In genomic region chr3:180018588-180018987, GRCh38 we compare ENCODE assay signal across 17 cellular contexts.
A peak's percentile ranks its signal among the peaks of the same experiment; 100 is the strongest.
DNase-seq lines count a peak whose midpoint lies in the region; ATAC-seq lines count a peak whose summit lies in the region.
"Had no signal": no experiment of that assay in that cellular context is flagged by ENCODE, and none has a peak within 500 bp of the region (broad histone marks: within the 10 kb centered on the region; RNA-seq: fewer than 3 reads in every experiment).

No MANE protein-coding gene starts in this region.

- DNase-seq in DMS 273 (lab: John Stamatoyannopoulos, UW; ENCODE audit: unreplicated experiment) (peak; percentile 16), DMS 273 treated with DMSO at 0.1 percent for 48 hours (lab: John Stamatoyannopoulos, UW) (no peak), superior temporal gyrus (ENCODE audit: extremely low spot score) (peak; percentile 84), DMS114 treated with DMSO at 0.1 percent for 48 hours (lab: John Stamatoyannopoulos, UW; ENCODE audit: unreplicated experiment) (no peak), ACHN (no peak), SW480 (ENCODE audit: low spot score) (no peak)
- DNase-seq: activated CD4-positive, alpha-beta T cell treated with anti-CD3 and anti-CD28 coated beads, Interleukin-2, amount 50 U/mL, for 48 hours; DMS53; foreskin melanocyte; left ventricle myocardium inferior; NCI-H1436; stimulated activated naive B cell treated with anti-CD40 and anti-IgM and Interleukin-4, amounts not matched to agents 10 μg/mL and 1 μg/mL and 100 μg/mL, for 72 hours; SW 1271 had no signal

- peak overlapping the region; percentile 47 for H3K27ac ChIP-seq in angular gyrus (ENCODE audit: low read depth, low read length)
- H3K27ac ChIP-seq: 22Rv1, left ventricle myocardium inferior had no signal

- in situ Hi-C loops in ACHN (cut with HindIII; ENCODE audit: low pct_ligation_motif_present, low pct_unique_long_range_greater_than_20kb, low sequenced_read_pairs): no loop called here

- peak; percentile 76 for ATAC-seq in HG02884 (IDR thresholded peaks at IDR 0.05; ENCODE audit: unreplicated experiment)
- ATAC-seq: activated naive CD4-positive, alpha-beta T cell treated with anti-CD3 and anti-CD28 coated beads, Interleukin-2, amount 50 U/mL, for 72 hours; stimulated activated naive B cell treated with anti-CD40 and anti-IgM and Interleukin-4, amounts not matched to agents 10 μg/mL and 1 μg/mL and 100 μg/mL, for 72 hours had no signal

Comparison
In these comparisons a context has a peak if more than half of its experiments do, and no peak if none do; other contexts are left out.
1. DNase-seq: peak in DMS 273 (single experiment) and superior temporal gyrus (single experiment); none in DMS 273 treated with DMSO at 0.1 percent for 48 hours (single experiment), DMS114 treated with DMSO at 0.1 percent for 48 hours (single experiment), ACHN (single experiment) and SW480 (single experiment).